Comparison of ENCODE assay signal across 27 cellular contexts in the genomic region with DNA sequence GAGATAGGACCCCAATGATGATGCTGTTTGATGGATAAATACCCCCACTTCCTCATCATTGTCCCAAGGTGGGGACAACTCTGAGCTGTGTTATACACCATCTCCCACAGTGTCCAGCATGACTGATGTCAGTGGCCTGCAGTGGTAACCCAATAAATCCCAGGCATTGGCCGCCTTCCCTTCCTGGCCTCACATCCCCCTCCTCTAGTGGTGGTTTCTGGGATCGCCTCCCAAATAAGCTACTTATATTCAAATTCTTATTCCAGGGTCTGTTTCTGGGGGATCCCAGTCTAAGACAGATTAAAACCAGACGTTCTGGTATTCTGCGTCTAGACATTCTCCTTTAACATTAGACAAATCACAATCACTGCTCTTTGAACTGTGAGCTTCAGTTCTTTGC.
"Had no signal": no experiment of that assay in that cellular context is flagged by ENCODE, and none has a peak within 500 bp of the region (broad histone marks: within the 10 kb centered on the region; RNA-seq: fewer than 3 reads in every experiment).

No MANE protein-coding gene starts in this region.

- ATAC-seq: activated CD4-positive, CD25-positive, alpha-beta regulatory T cell treated with anti-CD3 and anti-CD28 coated beads, Interleukin-2, amount 50 U/mL, for 24 hours; right cardiac atrium had no signal

- H3K27ac ChIP-seq: brain microvascular endothelial cell, dorsolateral prefrontal cortex, heart right ventricle, neural progenitor cell, psoas muscle, skin epidermis, tibial nerve, vagina had no signal

- H3K27me3 Mint-ChIP-seq: stimulated activated naive CD8-positive, alpha-beta T cell treated with anti-CD3 and anti-CD28 coated beads, Interleukin-15, Interleukin-2, amounts not matched to agents 100 ng/mL and 50 ng/mL, for 24 hours had no signal

- FAIRE-seq: colon, frontal cortex had no signal

- H3K36me3 ChIP-seq: brain microvascular endothelial cell, heart right ventricle, neural progenitor cell, tibial nerve, vagina had no signal

- H3K9me3 ChIP-seq: mucosa of descending colon, psoas muscle, tibial nerve, vagina had no signal

- H3K4me1 Mint-ChIP-seq: activated CD4-positive, alpha-beta T cell treated with anti-CD3 and anti-CD28 coated beads, Interleukin-2, amount 10 ng/mL, durations not matched to agents 7 days and 5 days; naive B cell; neural progenitor cell had no signal

- H3K4me2 ChIP-seq: neural progenitor cell had no signal

- H2AFZ ChIP-seq: neural progenitor cell had no signal

- H3K27ac Mint-ChIP-seq: activated CD4-positive, alpha-beta T cell treated with anti-CD3 and anti-CD28 coated beads, Interleukin-2, amount 10 ng/mL, durations not matched to agents 7 days and 5 days; naive B cell; neural progenitor cell; stimulated activated naive CD8-positive, alpha-beta T cell treated with anti-CD3 and anti-CD28 coated beads, Interleukin-15, Interleukin-2, amounts not matched to agents 100 ng/mL and 50 ng/mL, for 24 hours had no signal

- H3K4me1 ChIP-seq: heart right ventricle, psoas muscle, tibial nerve, vagina had no signal

- H3K9me3 Mint-ChIP-seq: activated CD4-positive, alpha-beta T cell treated with anti-CD3 and anti-CD28 coated beads, Interleukin-2, amount 10 ng/mL, durations not matched to agents 7 days and 5 days; neural progenitor cell; stimulated activated naive CD8-positive, alpha-beta T cell treated with anti-CD3 and anti-CD28 coated beads, Interleukin-15, Interleukin-2, amounts not matched to agents 100 ng/mL and 50 ng/mL, for 24 hours had no signal

- DNase-seq: activated CD4-positive, alpha-beta T cell treated with anti-CD3 and anti-CD28 coated beads, Interleukin-2, amount 10 ng/mL, durations not matched to agents 7 days and 5 days; activated CD8-positive, alpha-beta memory T cell treated with anti-CD3 and anti-CD28 coated beads for 24 hours; activated CD8-positive, alpha-beta memory T cell treated with anti-CD3 and anti-CD28 coated beads, Interleukin-2, amount 50 U/mL, for 48 hours; activated effector memory CD4-positive, alpha-beta T cell treated with Interleukin-2 at 50 U/mL for 16 hours; activated naive CD4-positive, alpha-beta T cell treated with anti-CD3 and anti-CD28 coated beads, Interleukin-2, amount 50 U/mL, for 16 hours; activated T-cell treated with anti-CD3 and anti-CD28 coated beads, Interleukin-2, amount 50 U/mL, for 48 hours; aorta; brain microvascular endothelial cell; central memory CD4-positive, alpha-beta T cell; erythroblast; heart right ventricle; left ventricle myocardium superior; naive B cell; psoas muscle; right cardiac atrium; stimulated activated CD4-positive, alpha-beta T cell treated with anti-CD3 and anti-CD28 coated beads, Interleukin-2, amount 100 ng/mL, for 48 hours; T-helper 9 cell had no signal

- H3K27me3 ChIP-seq: brain microvascular endothelial cell, dorsolateral prefrontal cortex, heart right ventricle, neural progenitor cell, tibial nerve, vagina had no signal

- H3K9ac ChIP-seq: neural progenitor cell had no signal

- H3K4me3 ChIP-seq: dorsolateral prefrontal cortex, heart right ventricle, mucosa of descending colon, neural progenitor cell, psoas muscle, skin epidermis, tibial nerve, vagina had no signal

- H3K36me3 Mint-ChIP-seq: naive B cell, neural progenitor cell had no signal

- H3K4me3 Mint-ChIP-seq: activated CD4-positive, alpha-beta T cell treated with anti-CD3 and anti-CD28 coated beads, Interleukin-2, amount 10 ng/mL, durations not matched to agents 7 days and 5 days; naive B cell; neural progenitor cell; stimulated activated naive CD8-positive, alpha-beta T cell treated with anti-CD3 and anti-CD28 coated beads, Interleukin-15, Interleukin-2, amounts not matched to agents 100 ng/mL and 50 ng/mL, for 24 hours had no signal
